ENCODE assay signal across 8 cellular contexts in the genomic region with DNA sequence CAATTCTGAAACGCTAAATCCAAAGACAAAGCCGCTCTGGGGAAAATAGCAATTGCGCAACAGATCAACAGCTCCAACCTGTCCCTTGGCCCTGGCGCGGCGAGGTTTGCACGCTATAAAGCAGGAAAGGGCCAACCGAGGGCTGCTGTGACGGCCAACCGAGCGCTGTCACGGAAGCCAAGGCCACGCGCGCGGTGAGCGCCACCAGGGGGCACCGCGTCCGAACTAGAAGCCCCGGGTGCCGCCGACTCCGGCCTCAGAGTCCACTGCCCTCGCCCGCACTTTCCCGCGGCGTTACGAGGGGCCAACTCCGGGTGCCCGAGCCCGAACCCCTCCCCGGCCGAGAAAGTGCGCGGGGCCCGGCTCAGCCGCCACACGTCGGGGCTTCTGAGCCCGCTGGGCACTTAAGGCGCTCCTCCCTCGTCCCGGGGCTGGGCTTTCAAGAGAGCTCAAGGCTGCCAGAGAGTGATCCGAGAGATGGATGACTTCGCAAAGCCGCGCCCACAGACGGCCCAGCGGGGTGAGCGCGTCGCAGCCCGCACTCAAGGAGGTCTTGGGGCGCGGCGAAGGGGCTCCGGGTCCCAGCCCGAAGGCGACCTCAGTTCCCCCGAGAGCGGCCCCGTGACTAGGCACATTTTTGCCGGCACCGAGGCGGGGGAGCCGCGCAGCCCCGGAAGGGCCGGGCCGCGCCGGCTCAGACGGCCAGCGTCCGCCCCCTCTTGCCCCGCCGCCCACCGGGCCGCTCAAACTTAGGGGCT. TPM values are rescaled to one million over a fixed set of nuclear protein-coding genes. Genes with fewer than 3 reads are reported as not detected.
DNase-seq lines count a peak whose midpoint lies in the region; ATAC-seq, FAIRE-seq and TF ChIP-seq lines count a peak whose summit lies in the region.

No MANE protein-coding gene starts in this region.

- 0% methylated on average over 48 to 81 of the region's 81 CpGs for WGBS in small intestine, 3 donors

- no peaks in the 10 kb centered on the region for H3K36me3 ChIP-seq in breast epithelium
- H3K36me3 ChIP-seq in small intestine (ENCODE audit: control insufficient read depth in 2 of 2, insufficient read depth in 2 of 2, low read length in 2 of 2), result no peaks in the 10 kb centered on the region

- TF ChIP-seq CTCF in VCaP (conservative IDR thresholded peaks at IDR 0.05), result peak; percentile 90
- TF ChIP-seq CTCF in breast epithelium (IDR thresholded peaks at IDR 0.05), result peak; percentile 82 to 97 (median 96)

- H3K27ac ChIP-seq in VCaP, result peak overlapping the region; percentile 94
- H3K27ac ChIP-seq in breast epithelium, result peak overlapping the region; percentile 100
- H3K27ac ChIP-seq in small intestine (ENCODE audit: low read depth in 1 of 2, low read length in 1 of 2), result peak overlapping the region; percentile 97 to 99

- no peak for FAIRE-seq in small intestine (lab: Jason Lieb, UNC)

- peak overlapping the region; percentile 75 to 99 (median 98) for H3K4me3 ChIP-seq in breast epithelium
- peak overlapping the region; percentile 85 to 98 for H3K4me3 ChIP-seq in small intestine (ENCODE audit: low read depth in 1 of 2, low read length in 2 of 2)

- peak; percentile 52 for ATAC-seq in GM18870 (IDR thresholded peaks at IDR 0.05; ENCODE audit: unreplicated experiment)
- ATAC-seq in HG03108 (IDR thresholded peaks at IDR 0.05; ENCODE audit: unreplicated experiment), result peak; percentile 44

- intact Hi-C loops in breast epithelium (cut with DNase I; ENCODE audit: low total_unique reads), result loop anchor here (2.0 kb wide), 1 partner anchor 51 kb away; the partner anchor contains the start of gene HNRNPA3

- H3K4me1 ChIP-seq in breast epithelium, result peaks cover 0 to 13% of the 10 kb centered on the region in 2 donors
- H3K4me1 ChIP-seq in small intestine (ENCODE audit: control insufficient read depth in 2 of 2, insufficient read depth in 1 of 2, low read depth in 1 of 2, low read length in 1 of 2), result peaks cover 4 to 15% of the 10 kb centered on the region in 2 donors

- no peaks in the 10 kb centered on the region for H3K27me3 ChIP-seq in breast epithelium
- H3K27me3 ChIP-seq in small intestine (ENCODE audit: control insufficient read depth in 2 of 2, insufficient read depth in 2 of 2, low read length in 2 of 2), result no peaks in the 10 kb centered on the region

- TF ChIP-seq POLR2A in breast epithelium (IDR thresholded peaks at IDR 0.05), result no peak

- DNase-seq in AG08395 (ENCODE audit: low spot score) (peak; percentile 86), NCI-H2171 treated with DMSO at 0.1 percent for 48 hours (lab: John Stamatoyannopoulos, UW) (peak; percentile 93), breast epithelium (ENCODE audit: low spot score in 2 of 2) (peak; percentile 98), iPS-NIHi7 (ENCODE audit: extremely low spot score) (peak; percentile 70), small intestine (peak; percentile 98)

- H3K9me3 ChIP-seq in breast epithelium (no peaks in the 10 kb centered on the region), small intestine (ENCODE audit: control insufficient read depth, low read depth) (no peaks in the 10 kb centered on the region)

RNA-seq across cellular contexts. Expression of gene NFE2L2, which starts 0.9 kb away (rescaled TPM):
- 100 to 1,000 TPM in 2 of 3 donors, 10 to 100 TPM in 1; 63.8 to 133 (median 124) TPM for total RNA-seq in breast epithelium
- 10 to 100 TPM; 56.7 to 94.2 (median 74.0) TPM for polyA plus RNA-seq in small intestine

RNA-seq across cellular contexts. Expression of gene HNRNPA3, which starts 51.0 kb away (rescaled TPM):
- total RNA-seq in breast epithelium, result 10 to 100 TPM; 60.6 to 100.0 (median 95.9) TPM
- polyA plus RNA-seq in small intestine, result 100 to 1,000 TPM in 2 of 3 donors, 10 to 100 TPM in 1; 73.4 to 279 (median 101) TPM

Comparison
In these comparisons a context has a peak if more than half of its experiments do, and no peak if none do; other contexts are left out.
1. Peak in every context shown above with its lines: DNase-seq, ATAC-seq, H3K4me3 ChIP-seq and H3K27ac ChIP-seq.